ENCODE assay signal across 8 cellular contexts in the genomic region with DNA sequence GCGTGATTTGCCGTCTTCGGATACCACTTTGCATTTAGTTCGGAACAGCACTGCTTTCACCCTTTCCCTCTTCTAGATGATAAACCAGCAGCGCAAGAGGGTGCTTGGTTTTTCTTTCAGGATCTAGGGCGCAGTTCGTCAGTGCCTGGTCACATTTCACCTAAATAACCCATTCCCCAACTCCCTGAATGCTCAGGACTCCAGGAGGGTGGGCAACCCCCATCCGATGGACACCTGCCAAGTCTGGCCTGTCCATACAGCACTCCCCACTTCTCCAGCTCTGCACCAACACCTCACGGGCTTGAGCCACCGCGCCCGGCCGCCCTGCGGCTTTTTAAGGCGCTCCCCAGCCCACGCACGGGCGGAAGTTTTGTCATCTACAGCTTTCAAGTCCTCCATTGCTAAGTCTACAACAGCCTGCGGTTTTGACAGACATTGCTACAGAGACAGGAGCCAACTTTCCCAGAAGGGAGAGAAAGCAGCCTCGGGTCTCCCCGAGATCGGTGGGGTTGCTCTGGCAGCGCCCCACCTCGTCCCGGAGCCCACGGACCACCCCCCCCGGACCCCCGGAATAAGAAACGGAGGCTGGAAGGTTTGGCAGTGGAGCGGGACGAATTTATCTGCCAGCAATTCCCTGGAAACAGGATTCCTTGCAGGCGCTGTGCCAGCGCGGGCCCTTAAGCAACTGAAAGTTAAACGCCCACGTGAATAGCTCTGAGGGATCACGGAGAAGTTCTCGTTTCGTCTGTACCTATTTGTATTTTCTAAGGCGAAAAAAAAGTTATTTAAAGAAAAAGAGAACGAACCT.
A peak's percentile ranks its signal among the peaks of the same experiment; 100 is the strongest.
DNase-seq lines count a peak whose midpoint lies in the region; ATAC-seq lines count a peak whose summit lies in the region.

No MANE protein-coding gene starts in this region.

- no peak for ATAC-seq in HG03378 (IDR thresholded peaks at IDR 0.05; ENCODE audit: unreplicated experiment)

- peaks cover 91% of the 10 kb centered on the region for H3K27me3 ChIP-seq in iPS-20b (ENCODE audit: insufficient read depth, low read length)

- no peak overlapping the region for H3K27ac ChIP-seq in iPS-20b (ENCODE audit: low read length)

- H3K4me1 ChIP-seq in iPS-20b (ENCODE audit: insufficient read depth, low read length) = peaks cover 9% of the 10 kb centered on the region

- no peaks in the 10 kb centered on the region; the same call in 1 of the 2 replicates for H3K9me3 ChIP-seq in iPS-20b (ENCODE audit: insufficient read depth, low read depth, low read length)

- H3K36me3 ChIP-seq in iPS-20b (ENCODE audit: insufficient read depth, low read depth, low read length) = no peaks in the 10 kb centered on the region

- H3K9ac ChIP-seq in iPS-20b (ENCODE audit: low read depth, low read length) = no peak overlapping the region

- DNase-seq in DMS53 (lab: John Stamatoyannopoulos, UW) = peak; percentile 73
- DNase-seq in DMS53 treated with DMSO at 0.1 percent for 48 hours (lab: John Stamatoyannopoulos, UW; ENCODE audit: unreplicated experiment) = no peak
- DNase-seq in T follicular helper cell (ENCODE audit: low read depth) = peak; percentile 41
- peak; percentile 60 for DNase-seq in activated naive CD8-positive, alpha-beta T cell treated with anti-CD3 and anti-CD28 coated beads, Interleukin-2, amount 50 U/mL, for 16 hours (ENCODE audit: low read depth, low spot score)
- peak; percentile 53 to 71 for DNase-seq in stimulated activated CD4-positive, alpha-beta T cell treated with anti-CD3 and anti-CD28 coated beads, Interleukin-15, amount 100 ng/mL, for 1 hour (ENCODE audit: low read depth in 1 of 2, low spot score in 1 of 2)
- no peak for DNase-seq in nucleus accumbens (lab: John Stamatoyannopoulos, UW)

- H3K4me3 ChIP-seq in iPS-20b (ENCODE audit: low read length) = peak overlapping the region; percentile 47; the same call in 1 of the 2 replicates

Comparison
In these comparisons a context has a peak if more than half of its experiments do, and no peak if none do; other contexts are left out.
1. DNase-seq: peak in DMS53 (single experiment), T follicular helper cell (single experiment), activated naive CD8-positive, alpha-beta T cell treated with anti-CD3 and anti-CD28 coated beads, Interleukin-2, amount 50 U/mL, for 16 hours (single experiment) and stimulated activated CD4-positive, alpha-beta T cell treated with anti-CD3 and anti-CD28 coated beads, Interleukin-15, amount 100 ng/mL, for 1 hour (2 of 2); none in DMS53 treated with DMSO at 0.1 percent for 48 hours (single experiment) and nucleus accumbens (0 of 56).